In the genomic region with DNA sequence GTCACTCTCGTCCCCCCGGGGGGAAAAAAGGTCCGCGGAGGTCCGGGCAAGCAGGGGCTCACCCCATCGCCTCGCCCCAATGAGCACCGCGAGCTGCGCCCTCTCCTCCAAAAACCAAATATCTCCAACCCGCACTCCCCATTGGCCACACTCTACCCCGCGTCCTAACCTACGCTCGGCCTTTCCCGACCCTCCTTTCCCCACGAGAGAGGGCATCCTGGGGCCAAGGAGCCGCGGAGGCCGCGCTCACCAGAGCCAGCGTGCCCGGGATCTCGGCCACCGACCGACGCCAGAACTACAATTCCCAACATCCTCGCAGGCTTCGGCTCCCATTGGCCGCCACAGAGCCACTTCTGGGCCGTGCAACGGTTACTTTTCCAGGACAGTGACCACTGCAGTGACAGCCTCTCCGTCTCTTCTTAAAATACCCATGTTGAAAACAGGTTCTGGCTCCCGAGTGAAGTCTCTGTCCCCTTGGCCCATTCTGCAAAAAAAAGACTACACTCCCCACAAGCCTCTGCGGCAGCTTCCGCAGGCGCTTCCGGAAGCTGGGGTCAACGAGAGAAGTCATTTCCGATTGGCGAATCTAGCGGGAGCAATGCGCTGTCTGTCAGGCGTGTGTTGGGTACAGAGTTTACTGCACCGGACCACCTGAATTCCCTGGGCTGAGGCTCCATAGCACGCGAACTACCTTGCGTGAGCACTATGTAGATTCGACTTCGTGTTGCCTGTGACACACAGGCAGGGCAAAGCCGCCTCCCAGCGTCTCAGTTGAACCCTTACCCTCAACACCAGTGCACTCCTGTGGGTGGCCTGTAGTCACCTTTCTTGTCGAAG, we compare ENCODE assay signal across 1 cellular context.
A peak's percentile ranks its signal among the peaks of the same experiment; 100 is the strongest.
TF ChIP-seq lines count a peak whose summit lies in the region.

A gene (minus strand): TSS at position 285 of the 837 bp plus-strand sequence. CDS start 15,020 bp downstream, outside the sequence.

TF ChIP-seq in GM12878, 131 proteins besides CTCF, POLR2A, EP300 and RAD21 (continued from another document):
- TF ChIP-seq, protein P1, sequence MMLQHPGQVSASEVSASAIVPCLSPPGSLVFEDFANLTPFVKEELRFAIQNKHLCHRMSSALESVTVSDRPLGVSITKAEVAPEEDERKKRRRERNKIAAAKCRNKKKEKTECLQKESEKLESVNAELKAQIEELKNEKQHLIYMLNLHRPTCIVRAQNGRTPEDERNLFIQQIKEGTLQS (IDR thresholded peaks at IDR 0.05; ENCODE audit: borderline replicate concordance, extremely low read depth, low read depth, low read length): no peak
- TF ChIP-seq RAD51 (IDR thresholded peaks at IDR 0.05) (no peak), TAF1 (IDR thresholded peaks at IDR 0.05; ENCODE audit: borderline replicate concordance, low read depth, low read length) (0 out of 2 replicates have a peak, but pooled peaks have one; percentile 48), EGR1 (IDR thresholded peaks at IDR 0.05; ENCODE audit: borderline replicate concordance in 1 of 2, low read depth in 2 of 2, low read length in 2 of 2) (no peak), EED (IDR thresholded peaks at IDR 0.05; ENCODE audit: low read depth) (no peak), HDGF (IDR thresholded peaks at IDR 0.05) (no peak), ZNF274 (IDR thresholded peaks at IDR 0.05; ENCODE audit: insufficient read depth, insufficient read length) (no peak), TARDBP (IDR thresholded peaks at IDR 0.05; ENCODE audit: borderline replicate concordance) (peak; percentile 86), BCL11A (IDR thresholded peaks at IDR 0.05; ENCODE audit: low read depth, low read length) (no peak), IKZF1 (conservative IDR thresholded peaks at IDR 0.05) (peak; percentile 99), PAX8 (IDR thresholded peaks at IDR 0.05) (no peak), BRCA1 (IDR thresholded peaks at IDR 0.05; ENCODE audit: low read depth, low read length) (no peak), MYC (IDR thresholded peaks at IDR 0.05; ENCODE audit: insufficient read depth, insufficient read length, insufficient replicate concordance, low read length, severe bottlenecking) (no peak), POLR2AphosphoS2 (IDR thresholded peaks at IDR 0.05; ENCODE audit: low read depth, low read length) (peak; percentile 74), ZNF622 (IDR thresholded peaks at IDR 0.05) (no peak), GABPA (IDR thresholded peaks at IDR 0.05; ENCODE audit: low read depth) (peak; percentile 100), CBX3 (IDR thresholded peaks at IDR 0.05; ENCODE audit: borderline replicate concordance, low read depth) (no peak), IKZF2 (IDR thresholded peaks at IDR 0.05) (no peak)
- TF ChIP-seq, protein P2, sequence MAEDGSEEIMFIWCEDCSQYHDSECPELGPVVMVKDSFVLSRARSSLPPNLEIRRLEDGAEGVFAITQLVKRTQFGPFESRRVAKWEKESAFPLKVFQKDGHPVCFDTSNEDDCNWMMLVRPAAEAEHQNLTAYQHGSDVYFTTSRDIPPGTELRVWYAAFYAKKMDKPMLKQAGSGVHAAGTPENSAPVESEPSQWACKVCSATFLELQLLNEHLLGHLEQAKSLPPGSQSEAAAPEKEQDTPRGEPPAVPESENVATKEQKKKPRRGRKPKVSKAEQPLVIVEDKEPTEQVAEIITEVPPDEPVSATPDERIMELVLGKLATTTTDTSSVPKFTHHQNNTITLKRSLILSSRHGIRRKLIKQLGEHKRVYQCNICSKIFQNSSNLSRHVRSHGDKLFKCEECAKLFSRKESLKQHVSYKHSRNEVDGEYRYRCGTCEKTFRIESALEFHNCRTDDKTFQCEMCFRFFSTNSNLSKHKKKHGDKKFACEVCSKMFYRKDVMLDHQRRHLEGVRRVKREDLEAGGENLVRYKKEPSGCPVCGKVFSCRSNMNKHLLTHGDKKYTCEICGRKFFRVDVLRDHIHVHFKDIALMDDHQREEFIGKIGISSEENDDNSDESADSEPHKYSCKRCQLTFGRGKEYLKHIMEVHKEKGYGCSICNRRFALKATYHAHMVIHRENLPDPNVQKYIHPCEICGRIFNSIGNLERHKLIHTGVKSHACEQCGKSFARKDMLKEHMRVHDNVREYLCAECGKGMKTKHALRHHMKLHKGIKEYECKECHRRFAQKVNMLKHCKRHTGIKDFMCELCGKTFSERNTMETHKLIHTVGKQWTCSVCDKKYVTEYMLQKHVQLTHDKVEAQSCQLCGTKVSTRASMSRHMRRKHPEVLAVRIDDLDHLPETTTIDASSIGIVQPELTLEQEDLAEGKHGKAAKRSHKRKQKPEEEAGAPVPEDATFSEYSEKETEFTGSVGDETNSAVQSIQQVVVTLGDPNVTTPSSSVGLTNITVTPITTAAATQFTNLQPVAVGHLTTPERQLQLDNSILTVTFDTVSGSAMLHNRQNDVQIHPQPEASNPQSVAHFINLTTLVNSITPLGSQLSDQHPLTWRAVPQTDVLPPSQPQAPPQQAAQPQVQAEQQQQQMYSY (CRISPR knock-in tag; IDR thresholded peaks at IDR 0.05): no peak
- TF ChIP-seq, protein P3, sequence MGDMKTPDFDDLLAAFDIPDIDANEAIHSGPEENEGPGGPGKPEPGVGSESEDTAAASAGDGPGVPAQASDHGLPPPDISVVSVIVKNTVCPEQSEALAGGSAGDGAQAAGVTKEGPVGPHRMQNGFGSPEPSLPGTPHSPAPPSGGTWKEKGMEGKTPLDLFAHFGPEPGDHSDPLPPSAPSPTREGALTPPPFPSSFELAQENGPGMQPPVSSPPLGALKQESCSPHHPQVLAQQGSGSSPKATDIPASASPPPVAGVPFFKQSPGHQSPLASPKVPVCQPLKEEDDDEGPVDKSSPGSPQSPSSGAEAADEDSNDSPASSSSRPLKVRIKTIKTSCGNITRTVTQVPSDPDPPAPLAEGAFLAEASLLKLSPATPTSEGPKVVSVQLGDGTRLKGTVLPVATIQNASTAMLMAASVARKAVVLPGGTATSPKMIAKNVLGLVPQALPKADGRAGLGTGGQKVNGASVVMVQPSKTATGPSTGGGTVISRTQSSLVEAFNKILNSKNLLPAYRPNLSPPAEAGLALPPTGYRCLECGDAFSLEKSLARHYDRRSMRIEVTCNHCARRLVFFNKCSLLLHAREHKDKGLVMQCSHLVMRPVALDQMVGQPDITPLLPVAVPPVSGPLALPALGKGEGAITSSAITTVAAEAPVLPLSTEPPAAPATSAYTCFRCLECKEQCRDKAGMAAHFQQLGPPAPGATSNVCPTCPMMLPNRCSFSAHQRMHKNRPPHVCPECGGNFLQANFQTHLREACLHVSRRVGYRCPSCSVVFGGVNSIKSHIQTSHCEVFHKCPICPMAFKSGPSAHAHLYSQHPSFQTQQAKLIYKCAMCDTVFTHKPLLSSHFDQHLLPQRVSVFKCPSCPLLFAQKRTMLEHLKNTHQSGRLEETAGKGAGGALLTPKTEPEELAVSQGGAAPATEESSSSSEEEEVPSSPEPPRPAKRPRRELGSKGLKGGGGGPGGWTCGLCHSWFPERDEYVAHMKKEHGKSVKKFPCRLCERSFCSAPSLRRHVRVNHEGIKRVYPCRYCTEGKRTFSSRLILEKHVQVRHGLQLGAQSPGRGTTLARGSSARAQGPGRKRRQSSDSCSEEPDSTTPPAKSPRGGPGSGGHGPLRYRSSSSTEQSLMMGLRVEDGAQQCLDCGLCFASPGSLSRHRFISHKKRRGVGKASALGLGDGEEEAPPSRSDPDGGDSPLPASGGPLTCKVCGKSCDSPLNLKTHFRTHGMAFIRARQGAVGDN (IDR thresholded peaks at IDR 0.05): peak; percentile 36; the same call in 1 of the 2 replicates
- TF ChIP-seq, protein P4, sequence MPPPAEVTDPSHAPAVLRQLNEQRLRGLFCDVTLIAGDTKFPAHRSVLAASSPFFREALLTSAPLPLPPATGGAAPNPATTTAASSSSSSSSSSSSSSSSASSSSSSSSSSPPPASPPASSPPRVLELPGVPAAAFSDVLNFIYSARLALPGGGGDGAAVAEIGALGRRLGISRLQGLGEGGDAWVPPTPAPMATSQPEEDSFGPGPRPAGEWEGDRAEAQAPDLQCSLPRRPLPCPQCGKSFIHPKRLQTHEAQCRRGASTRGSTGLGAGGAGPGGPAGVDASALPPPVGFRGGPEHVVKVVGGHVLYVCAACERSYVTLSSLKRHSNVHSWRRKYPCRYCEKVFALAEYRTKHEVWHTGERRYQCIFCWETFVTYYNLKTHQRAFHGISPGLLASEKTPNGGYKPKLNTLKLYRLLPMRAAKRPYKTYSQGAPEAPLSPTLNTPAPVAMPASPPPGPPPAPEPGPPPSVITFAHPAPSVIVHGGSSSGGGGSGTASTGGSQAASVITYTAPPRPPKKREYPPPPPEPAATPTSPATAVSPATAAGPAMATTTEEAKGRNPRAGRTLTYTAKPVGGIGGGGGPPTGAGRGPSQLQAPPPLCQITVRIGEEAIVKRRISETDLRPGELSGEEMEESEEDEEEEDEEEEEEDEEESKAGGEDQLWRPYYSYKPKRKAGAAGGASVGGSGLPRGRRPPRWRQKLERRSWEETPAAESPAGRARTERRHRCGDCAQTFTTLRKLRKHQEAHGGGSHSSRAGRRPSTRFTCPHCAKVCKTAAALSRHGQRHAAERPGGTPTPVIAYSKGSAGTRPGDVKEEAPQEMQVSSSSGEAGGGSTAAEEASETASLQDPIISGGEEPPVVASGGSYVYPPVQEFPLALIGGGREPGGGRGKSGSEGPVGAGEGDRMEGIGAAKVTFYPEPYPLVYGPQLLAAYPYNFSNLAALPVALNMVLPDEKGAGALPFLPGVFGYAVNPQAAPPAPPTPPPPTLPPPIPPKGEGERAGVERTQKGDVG (CRISPR knock-in tag; IDR thresholded peaks at IDR 0.05): no peak
